Comparison of ENCODE assay signal across 2 cellular contexts in genomic region chr13:18996627-18997051, GRCh38.
TF ChIP-seq lines count a peak whose summit lies in the region.

No MANE protein-coding gene starts in this region.

TF ChIP-seq in liver, 16 proteins besides CTCF, POLR2A, EP300 and RAD21 (continued from another document):
- TF ChIP-seq REST (IDR thresholded peaks at IDR 0.05) (no peak), YY1 (IDR thresholded peaks at IDR 0.05) (no peak), ATF3 (IDR thresholded peaks at IDR 0.05) (no peak), HNF4G (IDR thresholded peaks at IDR 0.05) (peak; percentile 12), GABPA (IDR thresholded peaks at IDR 0.05 in 1 of 2, conservative IDR thresholded peaks at IDR 0.05 in 1 of 2) (no peak), HNF4A (conservative IDR thresholded peaks at IDR 0.05) (peak; percentile 32 to 63), RXRA (IDR thresholded peaks at IDR 0.05) (peak in 1 of 2 donors; percentile 52), ZBTB33 (IDR thresholded peaks at IDR 0.05) (no peak), MAX (IDR thresholded peaks at IDR 0.05) (no peak)

TF ChIP-seq in HepG2, 621 proteins besides CTCF, POLR2A, EP300 and RAD21 (continued from another document):
- TF ChIP-seq ZBTB20 (CRISPR knock-in tag; IDR thresholded peaks at IDR 0.05; ENCODE audit: borderline replicate concordance, low read depth) (no peak), ARID4A (CRISPR knock-in tag; IDR thresholded peaks at IDR 0.05; ENCODE audit: borderline replicate concordance) (no peak), ZNF704 (CRISPR knock-in tag; IDR thresholded peaks at IDR 0.05; ENCODE audit: borderline replicate concordance) (no peak), KLF13 (CRISPR knock-in tag; IDR thresholded peaks at IDR 0.05) (no peak), DDIT3 (CRISPR knock-in tag; IDR thresholded peaks at IDR 0.05) (no peak), GTF2F1 (IDR thresholded peaks at IDR 0.05; ENCODE audit: low read length) (no peak), ZNF687 (CRISPR knock-in tag; IDR thresholded peaks at IDR 0.05) (no peak), SRSF4 (IDR thresholded peaks at IDR 0.05; ENCODE audit: low read depth, low read length, poor library complexity, severe bottlenecking) (no peak)
TF ChIP-seq in HepG2: peak in this region for 0.
